Comparison of ENCODE assay signal across 1 cellular context in genomic region chr2:30797381-30798015, GRCh38.
TF ChIP-seq lines count a peak whose summit lies in the region.

No MANE protein-coding gene starts in this region.

TF ChIP-seq in HepG2, 621 proteins besides CTCF, POLR2A, EP300 and RAD21 (continued from another document):
- TF ChIP-seq MNT (IDR thresholded peaks at IDR 0.05) (peak; percentile 39; the same call in 1 of the 2 replicates), ZNF280B (CRISPR knock-in tag; IDR thresholded peaks at IDR 0.05; ENCODE audit: borderline replicate concordance) (no peak)
